Comparison of ENCODE assay signal across 16 cellular contexts in genomic region chr1:33195560-33195959, GRCh38.
"Had no signal": no experiment of that assay in that cellular context is flagged by ENCODE, and none has a peak within 500 bp of the region (broad histone marks: within the 10 kb centered on the region; RNA-seq: fewer than 3 reads in every experiment).

No MANE protein-coding gene starts in this region.

- H3K27ac ChIP-seq: cardiac muscle cell, epithelial cell of prostate, SK-N-MC, WERI-Rb-1 had no signal

- H3K36me3 ChIP-seq: cardiac muscle cell, WERI-Rb-1 had no signal

- H3K27ac Mint-ChIP-seq: stimulated activated naive CD8-positive, alpha-beta T cell treated with anti-CD3 and anti-CD28 coated beads, Interleukin-15, amount 100 ng/mL, for 72 hours had no signal

- H3K4me3 Mint-ChIP-seq: activated T-cell treated with anti-CD3 and anti-CD28 coated beads, Interleukin-2, amount 50 U/mL, for 4 hours; stimulated activated naive CD8-positive, alpha-beta T cell treated with anti-CD3 and anti-CD28 coated beads, Interleukin-15, amount 100 ng/mL, for 72 hours had no signal

- ATAC-seq: activated T-cell treated with anti-CD3 and anti-CD28 coated beads, Interleukin-2, amount 50 U/mL, for 4 hours; left lobe of liver; stimulated activated naive CD8-positive, alpha-beta T cell treated with anti-CD3 and anti-CD28 coated beads, Interleukin-15, amount 100 ng/mL, for 72 hours had no signal

- H3K4me3 ChIP-seq: cardiac muscle cell, SK-N-MC had no signal

- H3K9me3 Mint-ChIP-seq: activated T-cell treated with anti-CD3 and anti-CD28 coated beads, Interleukin-2, amount 50 U/mL, for 4 hours; stimulated activated naive CD8-positive, alpha-beta T cell treated with anti-CD3 and anti-CD28 coated beads, Interleukin-15, amount 100 ng/mL, for 72 hours had no signal

- DNase-seq: activated CD8-positive, alpha-beta memory T cell treated with anti-CD3 and anti-CD28 coated beads, Interleukin-2, amount 50 U/mL, for 4 hours; activated effector memory CD4-positive, alpha-beta T cell treated with anti-CD3 and anti-CD28 coated beads, Interleukin-2, amount 50 U/mL, for 16 hours; activated naive CD4-positive, alpha-beta T cell treated with anti-CD3 and anti-CD28 coated beads, Interleukin-2, amount 50 U/mL, for 16 hours; activated T-cell treated with anti-CD3 and anti-CD28 coated beads, Interleukin-2, amount 50 U/mL, for 4 hours; hypothalamus; midbrain; occipital lobe; retina; stimulated activated CD4-positive, alpha-beta T cell treated with anti-CD3 and anti-CD28 coated beads, Interleukin-2, amount 100 ng/mL, for 48 hours; stimulated activated naive CD8-positive, alpha-beta T cell treated with anti-CD3 and anti-CD28 coated beads, Interleukin-15, amount 100 ng/mL, for 72 hours; trophoblast cell; WERI-Rb-1 had no signal
